ENCODE assay signal across 13 cellular contexts in the genomic region with DNA sequence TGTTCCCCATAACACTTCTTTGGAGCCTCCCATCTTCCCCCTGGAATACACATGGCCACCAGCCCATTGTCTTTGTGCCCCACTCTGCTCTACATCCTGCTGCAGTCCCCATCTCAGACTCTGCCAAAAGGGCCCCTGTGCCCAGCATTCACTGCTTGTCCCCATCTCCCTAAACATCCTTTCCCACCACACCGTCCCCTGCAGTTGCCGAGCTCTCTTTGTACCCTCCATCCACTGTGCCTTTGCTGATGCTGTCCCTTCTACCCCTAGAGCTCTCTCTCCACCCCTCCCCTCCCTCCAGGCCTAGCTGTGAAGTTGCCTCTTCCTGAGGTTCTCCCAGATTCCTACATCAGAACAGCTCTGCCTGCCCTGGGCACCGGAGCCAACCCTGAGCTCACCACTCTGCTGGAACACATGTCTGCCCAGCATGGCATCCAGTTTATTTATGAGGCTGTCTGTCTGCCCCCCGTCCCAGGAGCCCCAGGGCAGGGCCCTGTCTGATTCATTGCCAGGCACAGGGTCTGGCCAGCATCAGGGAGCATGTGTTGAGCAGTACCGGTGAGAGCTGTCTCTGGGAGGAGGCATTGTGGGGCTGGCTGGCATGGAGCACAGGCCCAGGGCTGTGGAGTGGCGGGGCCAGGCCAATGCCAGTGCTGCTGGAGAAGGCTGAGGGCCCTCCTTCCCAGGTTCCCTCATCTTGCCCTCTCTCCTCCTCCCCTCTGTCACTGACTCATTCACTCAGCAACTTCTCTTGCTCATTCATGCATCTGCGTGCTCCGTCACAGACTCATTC. TPM values are rescaled to one million over a fixed set of nuclear protein-coding genes. Genes with fewer than 3 reads are reported as not detected.
DNase-seq lines count a peak whose midpoint lies in the region; ATAC-seq, FAIRE-seq and TF ChIP-seq lines count a peak whose summit lies in the region.
"Had no signal": no experiment of that assay in that cellular context is flagged by ENCODE, and none has a peak within 500 bp of the region (broad histone marks: within the 10 kb centered on the region; RNA-seq: fewer than 3 reads in every experiment).

No MANE protein-coding gene starts in this region.

- H3K14ac ChIP-seq in neuronal stem cell (ENCODE audit: low read length) = peak overlapping the region; percentile 27

- DNase-seq in Caki2 (ENCODE audit: low read depth) (peak; percentile 66), foreskin fibroblast (peak; percentile 35 to 50), neuronal stem cell (ENCODE audit: low spot score) (no peak), right lobe of liver (no peak), GF-D8 (lab: John Stamatoyannopoulos, UW) (no peak), NCI-H1092 (lab: John Stamatoyannopoulos, UW) (no peak), GM12892 (ENCODE audit: insufficient read length) (no peak)
- DNase-seq: NCI-H2029, ovary, SIG-M5 had no signal

- H3K18ac ChIP-seq in neuronal stem cell (ENCODE audit: low read length) = peak overlapping the region; percentile 39

- no peak overlapping the region for H2BK12ac ChIP-seq in neuronal stem cell (ENCODE audit: low read length)

- no peak overlapping the region for H4K8ac ChIP-seq in neuronal stem cell (ENCODE audit: low read depth, low read length)

- no peak overlapping the region for H2BK5ac ChIP-seq in neuronal stem cell (ENCODE audit: low read length)

- H2BK15ac ChIP-seq in neuronal stem cell (ENCODE audit: low read length) = no peak overlapping the region

- no peaks in the 10 kb centered on the region for H3K36me3 ChIP-seq in neuronal stem cell (replicated peaks in 1 of 2; ENCODE audit: control insufficient read depth in 2 of 2, insufficient read depth in 2 of 2, low read length in 2 of 2)
- H3K36me3 ChIP-seq in right lobe of liver = no peaks in the 10 kb centered on the region
- H3K36me3 ChIP-seq: ovary had no signal

- TF ChIP-seq CTCF in foreskin fibroblast (IDR thresholded peaks at IDR 0.05; ENCODE audit: low read depth, low read length) = no peak
- no peak for TF ChIP-seq CTCF in right lobe of liver (IDR thresholded peaks at IDR 0.05)

- H3K27me3 ChIP-seq in neuronal stem cell (ENCODE audit: control insufficient read depth in 3 of 3, insufficient read depth in 3 of 3, low read depth in 1 of 3, low read length in 3 of 3) = peaks cover 0 to 24% (median 0%) of the 10 kb centered on the region in 3 experiments
- H3K27me3 ChIP-seq in right lobe of liver = no peaks in the 10 kb centered on the region
- H3K27me3 ChIP-seq: ovary had no signal

- H3K4me3 ChIP-seq in foreskin fibroblast (ENCODE audit: low read depth in 1 of 2, low read length in 2 of 2) = no peak overlapping the region
- H3K4me3 ChIP-seq in neuronal stem cell (ENCODE audit: low read length in 2 of 2) = no peak overlapping the region
- H3K4me3 ChIP-seq in right lobe of liver = no peak overlapping the region
- H3K4me3 ChIP-seq: GM12878, ovary had no signal

- no peak overlapping the region for H4K91ac ChIP-seq in neuronal stem cell (ENCODE audit: low read depth, low read length, poor library complexity)

- no peak overlapping the region for H3K9ac ChIP-seq in neuronal stem cell (ENCODE audit: low read depth, low read length, poor library complexity)

- H3K27ac ChIP-seq in neuronal stem cell (replicated peaks; ENCODE audit: low read length) (no peak overlapping the region), right lobe of liver (no peak overlapping the region)
- H3K27ac ChIP-seq: ovary had no signal

- no CpG with 5 or more reads among the region's 8 CpGs for WGBS in neuronal stem cell (ENCODE audit: extremely low coverage in 2 of 2, insufficient read length in 2 of 2, insufficient replicate concordance in 1 of 2), 2 donors
- WGBS in right lobe of liver (ENCODE audit: insufficient coverage, low coverage, low lambda C conversion rate, missing lambda C conversion rate) = 74% methylated on average over 6 of the region's 8 CpGs

- H3K4me2 ChIP-seq in neuronal stem cell (ENCODE audit: insufficient read depth, low read length, poor library complexity, severe bottlenecking) = no peak overlapping the region

- no peak overlapping the region for H2AFZ ChIP-seq in neuronal stem cell (ENCODE audit: low read length)

- in situ Hi-C loops in Caki2 (cut with HindIII; ENCODE audit: low pct_unique_long_range_greater_than_20kb, low sequenced_read_pairs) = no loop called here

- peaks cover 2 to 5% of the 10 kb centered on the region in 2 donors for H3K4me1 ChIP-seq in neuronal stem cell (ENCODE audit: control insufficient read depth in 2 of 2, insufficient read depth in 1 of 2, low read depth in 1 of 2, low read length in 2 of 2)
- no peaks in the 10 kb centered on the region for H3K4me1 ChIP-seq in right lobe of liver

- no peak overlapping the region for H3K23ac ChIP-seq in neuronal stem cell (ENCODE audit: low read depth, low read length, poor library complexity)

- H2BK120ac ChIP-seq in neuronal stem cell (ENCODE audit: low read depth, low read length) = no peak overlapping the region

- ATAC-seq in SK-N-SH treated with all-trans-retinoic acid at 6 μM for 48 hours = peak; percentile 94
- no peak for ATAC-seq in right lobe of liver
- ATAC-seq: GM12878 had no signal

- no peak overlapping the region for H2AK5ac ChIP-seq in neuronal stem cell (ENCODE audit: low read depth, low read length)

- H3K9me3 ChIP-seq in neuronal stem cell (replicated peaks in 1 of 2; ENCODE audit: control insufficient read depth in 2 of 2, insufficient read depth in 1 of 2, low read depth in 1 of 2, low read length in 2 of 2) (no peaks in the 10 kb centered on the region), right lobe of liver (no peaks in the 10 kb centered on the region)
- H3K9me3 ChIP-seq: ovary had no signal

- no peak for TF ChIP-seq POLR2A in right lobe of liver (IDR thresholded peaks at IDR 0.05)
- no peak for TF ChIP-seq POLR2A in GM12892 (IDR thresholded peaks at IDR 0.05; ENCODE audit: low read depth, low read length)

- intact Hi-C loops in right lobe of liver (cut with DNase I) = no loop called here

- H3K79me1 ChIP-seq in neuronal stem cell (ENCODE audit: low read depth, low read length) = no peaks in the 10 kb centered on the region

- FAIRE-seq in GM12892 (lab: Jason Lieb, UNC) = no peak
- FAIRE-seq: GM12878 had no signal

- no peak overlapping the region for H3K4ac ChIP-seq in neuronal stem cell (ENCODE audit: low read length)

TF ChIP-seq in SK-N-SH treated with all-trans-retinoic acid at 6 μM for 48 hours, 23 proteins besides CTCF, POLR2A, EP300 and RAD21 (continues in another document):
- TF ChIP-seq, protein P1, sequence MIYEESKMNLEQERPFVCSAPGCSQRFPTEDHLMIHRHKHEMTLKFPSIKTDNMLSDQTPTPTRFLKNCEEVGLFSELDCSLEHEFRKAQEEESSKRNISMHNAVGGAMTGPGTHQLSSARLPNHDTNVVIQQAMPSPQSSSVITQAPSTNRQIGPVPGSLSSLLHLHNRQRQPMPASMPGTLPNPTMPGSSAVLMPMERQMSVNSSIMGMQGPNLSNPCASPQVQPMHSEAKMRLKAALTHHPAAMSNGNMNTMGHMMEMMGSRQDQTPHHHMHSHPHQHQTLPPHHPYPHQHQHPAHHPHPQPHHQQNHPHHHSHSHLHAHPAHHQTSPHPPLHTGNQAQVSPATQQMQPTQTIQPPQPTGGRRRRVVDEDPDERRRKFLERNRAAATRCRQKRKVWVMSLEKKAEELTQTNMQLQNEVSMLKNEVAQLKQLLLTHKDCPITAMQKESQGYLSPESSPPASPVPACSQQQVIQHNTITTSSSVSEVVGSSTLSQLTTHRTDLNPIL (CRISPR knock-in tag; IDR thresholded peaks at IDR 0.05; ENCODE audit: low read depth) = peak; percentile 79; the same call in 1 of the 2 replicates
- TF ChIP-seq, protein P2, sequence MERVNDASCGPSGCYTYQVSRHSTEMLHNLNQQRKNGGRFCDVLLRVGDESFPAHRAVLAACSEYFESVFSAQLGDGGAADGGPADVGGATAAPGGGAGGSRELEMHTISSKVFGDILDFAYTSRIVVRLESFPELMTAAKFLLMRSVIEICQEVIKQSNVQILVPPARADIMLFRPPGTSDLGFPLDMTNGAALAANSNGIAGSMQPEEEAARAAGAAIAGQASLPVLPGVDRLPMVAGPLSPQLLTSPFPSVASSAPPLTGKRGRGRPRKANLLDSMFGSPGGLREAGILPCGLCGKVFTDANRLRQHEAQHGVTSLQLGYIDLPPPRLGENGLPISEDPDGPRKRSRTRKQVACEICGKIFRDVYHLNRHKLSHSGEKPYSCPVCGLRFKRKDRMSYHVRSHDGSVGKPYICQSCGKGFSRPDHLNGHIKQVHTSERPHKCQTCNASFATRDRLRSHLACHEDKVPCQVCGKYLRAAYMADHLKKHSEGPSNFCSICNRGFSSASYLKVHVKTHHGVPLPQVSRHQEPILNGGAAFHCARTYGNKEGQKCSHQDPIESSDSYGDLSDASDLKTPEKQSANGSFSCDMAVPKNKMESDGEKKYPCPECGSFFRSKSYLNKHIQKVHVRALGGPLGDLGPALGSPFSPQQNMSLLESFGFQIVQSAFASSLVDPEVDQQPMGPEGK (CRISPR knock-in tag; IDR thresholded peaks at IDR 0.05; ENCODE audit: borderline replicate concordance) = 0 out of 2 replicates have a peak, but pooled peaks have one; percentile 36
- TF ChIP-seq ZNF70 (CRISPR knock-in tag; IDR thresholded peaks at IDR 0.05) (peak; percentile 92), ESRRG (CRISPR knock-in tag; IDR thresholded peaks at IDR 0.05) (no peak), ZFP3 (CRISPR knock-in tag; IDR thresholded peaks at IDR 0.05) (peak; percentile 66; the same call in 1 of the 2 replicates), ISL1 (CRISPR knock-in tag; IDR thresholded peaks at IDR 0.05) (peak; percentile 69), TCF4 (CRISPR knock-in tag; IDR thresholded peaks at IDR 0.05; ENCODE audit: borderline replicate concordance) (peak; percentile 76), ZNF565 (CRISPR knock-in tag; conservative IDR thresholded peaks at IDR 0.05; ENCODE audit: low read depth) (no peak)

RNA-seq across cellular contexts. Expression of a gene that starts 28.8 kb away (rescaled TPM):
- total RNA-seq in Caki2 (2014; rRNA removed; shearing (Covaris generic); ENCODE audit: low replicate concordance) = 6.1 and 8.9 TPM in 2 replicates
- 0.04 TPM for polyA plus RNA-seq in neuronal stem cell (2013, experiment 1 of 2)
- polyA plus RNA-seq in neuronal stem cell (2013, experiment 2 of 2) = not detected
- 1 to 10 TPM in 1 of 6 experiments, under 1 TPM in 3, not detected in 2; 0.18 to 1.6 (median 0.31) TPM for total RNA-seq in right lobe of liver
- polyA plus RNA-seq in GM12892 (2012; ENCODE audit: missing spikeins) = 0.51 TPM
- total RNA-seq: activated CD8-positive, alpha-beta memory T cell treated with anti-CD3 and anti-CD28 coated beads for 36 hours had no signal
- polyA plus RNA-seq: ovary had no signal

Comparison
In these comparisons a context has a peak if more than half of its experiments do, and no peak if none do; other contexts are left out.
1. DNase-seq: peak in Caki2 (single experiment) and foreskin fibroblast (2 of 2); none in neuronal stem cell (single experiment), right lobe of liver (0 of 3), GF-D8 (single experiment), NCI-H1092 (single experiment) and GM12892 (single experiment).